9 cellular contexts compared by ENCODE assay signal in genomic region chr17:66915204-66915611, GRCh38. TPM values are rescaled to one million over a fixed set of nuclear protein-coding genes. Genes with fewer than 3 reads are reported as not detected.
DNase-seq lines count a peak whose midpoint lies in the region; ATAC-seq, FAIRE-seq and TF ChIP-seq lines count a peak whose summit lies in the region.
"Had no signal": no experiment of that assay in that cellular context is flagged by ENCODE, and none has a peak within 500 bp of the region (broad histone marks: within the 10 kb centered on the region; RNA-seq: fewer than 3 reads in every experiment).

No MANE protein-coding gene starts in this region.

- H3K4me1 ChIP-seq in heart right ventricle: no peaks in the 10 kb centered on the region
- H3K4me1 ChIP-seq in CD4-positive, alpha-beta memory T cell (ENCODE audit: insufficient read depth, low read length): no peaks in the 10 kb centered on the region

- TF ChIP-seq CTCF in 22Rv1 (IDR thresholded peaks at IDR 0.05) (peak; percentile 22), GM12875 (IDR thresholded peaks at IDR 0.05; ENCODE audit: borderline replicate concordance, insufficient read depth, low read depth, low read length) (peak; percentile 13; the same call in 1 of the 2 replicates), heart right ventricle (IDR thresholded peaks at IDR 0.05) (peak in 5 of 9 donors; percentile 6 to 39 (median 26)), coronary artery (IDR thresholded peaks at IDR 0.05) (no peak)

- H3K27ac ChIP-seq in 22Rv1 (no peak overlapping the region), heart right ventricle (no peak overlapping the region), coronary artery (no peak overlapping the region)
- H3K27ac ChIP-seq in CD4-positive, alpha-beta memory T cell (ENCODE audit: low read depth, low read length): no peak overlapping the region

- H3K4me3 ChIP-seq in GM12875 (ENCODE audit: low read depth, low read length) (no peak overlapping the region), heart right ventricle (no peak overlapping the region), coronary artery (no peak overlapping the region)
- H3K4me3 ChIP-seq in CD4-positive, alpha-beta memory T cell (ENCODE audit: low read length in 2 of 2): no peak overlapping the region

- no peak overlapping the region for H3K27ac Mint-ChIP-seq in CD4-positive, alpha-beta memory T cell

- H3K4me1 Mint-ChIP-seq in CD4-positive, alpha-beta memory T cell: peaks cover 0 to 2% (median 0%) of the 10 kb centered on the region in 4 donors

- peaks cover 10 to 38% of the 10 kb centered on the region in 2 donors for H3K27me3 Mint-ChIP-seq in CD4-positive, alpha-beta memory T cell

- POLR2A ChIA-PET in CD4-positive, alpha-beta memory T cell (lab: Charles Lee; ENCODE audit: partially characterized antibody): no interaction called here

- CTCF ChIA-PET in CD4-positive, alpha-beta memory T cell (lab: Charles Lee; ENCODE audit: partially characterized antibody): no interaction called here

- H3K27me3 ChIP-seq in heart right ventricle: peaks cover 0 to 31% (median 9%) of the 10 kb centered on the region in 7 donors
- no peaks in the 10 kb centered on the region for H3K27me3 ChIP-seq in CD4-positive, alpha-beta memory T cell (ENCODE audit: insufficient read depth, low read length)

- no peak overlapping the region for H3K4me3 Mint-ChIP-seq in CD4-positive, alpha-beta memory T cell

- H3K36me3 Mint-ChIP-seq in CD4-positive, alpha-beta memory T cell: no peaks in the 10 kb centered on the region

- no peak for FAIRE-seq in RCC 7860 (lab: Jason Lieb, UNC)
- FAIRE-seq: G401.6 had no signal

- H3K36me3 ChIP-seq in heart right ventricle: no peaks in the 10 kb centered on the region
- no peaks in the 10 kb centered on the region for H3K36me3 ChIP-seq in CD4-positive, alpha-beta memory T cell (ENCODE audit: insufficient read depth, low read length)

- ATAC-seq in heart right ventricle (peak in 3 of 8 donors; percentile 48 to 63 (median 57)), HG03095 (IDR thresholded peaks at IDR 0.05; ENCODE audit: unreplicated experiment) (no peak)

- DNase-seq in RCC 7860 (ENCODE audit: low spot score) (peak; percentile 31), heart right ventricle (no peak), coronary artery (ENCODE audit: low spot score) (no peak)
- DNase-seq in central memory CD4-positive, alpha-beta T cell: no peak
- no peak for DNase-seq in CD4-positive, alpha-beta memory T cell

- WGBS in heart right ventricle, 2 donors: 66 to 78% methylated on average over 7 of the region's 7 CpGs

- peaks cover 0 to 8% (median under 1%) of the 10 kb centered on the region in 8 donors for H3K9me3 Mint-ChIP-seq in CD4-positive, alpha-beta memory T cell

- intact Hi-C loops in heart right ventricle (cut with DNase I): loop anchor here in 1 of 10 donors (10.0 kb wide), 1 partner anchor 240 kb away; no protein-coding TSS in a partner anchor
- intact Hi-C loops in CD4-positive, alpha-beta memory T cell (cut with micrococcal nuclease): no loop called here

- peaks cover 0 to 4% (median 0%) of the 10 kb centered on the region in 11 donors for H3K9me3 ChIP-seq in heart right ventricle
- no peaks in the 10 kb centered on the region for H3K9me3 ChIP-seq in CD4-positive, alpha-beta memory T cell (ENCODE audit: control insufficient read depth in 1 of 2, low read length in 2 of 2)

RNA-seq across cellular contexts. Expression of gene CACNG4, which starts 49.3 kb away (rescaled TPM):
- under 1 TPM in 4 of 10 donors, not detected in 6; 0.06 to 0.11 (median 0.08) TPM for total RNA-seq in heart right ventricle
- polyA plus RNA-seq in heart right ventricle: under 1 TPM in 1 of 2 donors, not detected in 1; 0.06 TPM
- not detected for total RNA-seq in CD4-positive, alpha-beta memory T cell
- not detected for polyA plus RNA-seq in CD4-positive, alpha-beta memory T cell
